15 cellular contexts compared by ENCODE assay signal in genomic region chr7:82726038-82726800, GRCh38.
A peak's percentile ranks its signal among the peaks of the same experiment; 100 is the strongest.
DNase-seq lines count a peak whose midpoint lies in the region; ATAC-seq lines count a peak whose summit lies in the region.
"Had no signal": no experiment of that assay in that cellular context is flagged by ENCODE, and none has a peak within 500 bp of the region (broad histone marks: within the 10 kb centered on the region; RNA-seq: fewer than 3 reads in every experiment).

No MANE protein-coding gene starts in this region.

- ATAC-seq in Right ventricle myocardium superior (ENCODE audit: poor library complexity): no peak
- ATAC-seq: activated naive CD8-positive, alpha-beta T cell treated with anti-CD3 and anti-CD28 coated beads, Interleukin-2, amount 50 U/mL, for 24 hours; foreskin keratinocyte had no signal

- H3K18ac ChIP-seq in trophoblast cell (ENCODE audit: low read length): no peak overlapping the region

- H2BK12ac ChIP-seq in trophoblast cell (ENCODE audit: low read length): no peak overlapping the region

- no peaks in the 10 kb centered on the region for H3K4me1 ChIP-seq in trophoblast cell (ENCODE audit: control insufficient read depth in 1 of 2, insufficient read depth in 2 of 2, low read length in 2 of 2)
- H3K4me1 ChIP-seq: foreskin keratinocyte, spleen had no signal

- H4K91ac ChIP-seq in trophoblast cell (ENCODE audit: low read depth, low read length): peak overlapping the region; percentile 5

- H3K9me3 ChIP-seq in trophoblast cell (ENCODE audit: insufficient read depth, low read depth, low read length): no peaks in the 10 kb centered on the region
- H3K9me3 ChIP-seq: BE2C, spleen had no signal

- DNase-seq in NCI-H1105 treated with DMSO at 0.1 percent for 48 hours (lab: John Stamatoyannopoulos, UW) (peak; percentile 19), NCI-H1105 (lab: John Stamatoyannopoulos, UW) (no peak), NCI-H2171 (lab: John Stamatoyannopoulos, UW) (peak; percentile 2), astrocyte of the hippocampus (ENCODE audit: low read depth, low spot score) (peak; percentile 84), trophoblast cell (no peak), Right ventricle myocardium superior (no peak), mesenteric fat pad (ENCODE audit: low spot score) (no peak)
- DNase-seq in stimulated activated CD4-positive, alpha-beta T cell treated with anti-CD3 and anti-CD28 coated beads, Interleukin-15, amount 100 ng/mL, for 24 hours: no peak
- DNase-seq: 8988T; activated effector memory CD4-positive, alpha-beta T cell treated with anti-CD3 and anti-CD28 coated beads, Interleukin-2, amount 50 U/mL, for 16 hours; activated naive CD8-positive, alpha-beta T cell treated with anti-CD3 and anti-CD28 coated beads, Interleukin-2, amount 50 U/mL, for 24 hours; retina; spleen had no signal

- no peak overlapping the region for H3K23ac ChIP-seq in trophoblast cell (ENCODE audit: low read length)

- no peak overlapping the region for H2AFZ ChIP-seq in trophoblast cell (ENCODE audit: insufficient read depth, low read length, poor library complexity)

- H3K4ac ChIP-seq in trophoblast cell (ENCODE audit: low read depth, low read length): no peak overlapping the region

- H3K4me3 ChIP-seq in trophoblast cell (ENCODE audit: low read depth, low read length): no peak overlapping the region
- H3K4me3 ChIP-seq: spleen had no signal

- no peak overlapping the region for H3K27ac ChIP-seq in trophoblast cell (ENCODE audit: low read depth, low read length)
- H3K27ac ChIP-seq: foreskin keratinocyte, spleen had no signal

- H3K14ac ChIP-seq in trophoblast cell (ENCODE audit: low read length): no peak overlapping the region

- H3K9ac ChIP-seq in trophoblast cell (ENCODE audit: low read length): no peak overlapping the region

- H4K8ac ChIP-seq in trophoblast cell (ENCODE audit: low read depth, low read length): no peak overlapping the region

- no peak overlapping the region for H4K12ac ChIP-seq in trophoblast cell (ENCODE audit: low read depth, low read length)

- intact Hi-C loops in Right ventricle myocardium superior (cut with DNase I): loop anchor here (5.0 kb wide), 1 partner anchor 1229 kb away; no protein-coding TSS in a partner anchor

- no peaks in the 10 kb centered on the region for H3K79me1 ChIP-seq in trophoblast cell (ENCODE audit: low read length)

- H2BK120ac ChIP-seq in trophoblast cell (ENCODE audit: insufficient read depth, low read length, poor library complexity): no peak overlapping the region

- no peak overlapping the region for H2BK5ac ChIP-seq in trophoblast cell (ENCODE audit: low read depth, low read length, poor library complexity)

- H3K4me2 ChIP-seq in trophoblast cell (ENCODE audit: low read length): no peak overlapping the region

- no CpG with 5 or more reads among the region's 7 CpGs for WGBS in trophoblast cell (ENCODE audit: extremely low coverage, insufficient coverage, insufficient read length)

- no peaks in the 10 kb centered on the region for H3K36me3 ChIP-seq in trophoblast cell (ENCODE audit: control insufficient read depth in 1 of 2, insufficient read depth in 2 of 2, low read length in 2 of 2)
- H3K36me3 ChIP-seq: BE2C, spleen had no signal

- H3K27me3 ChIP-seq in trophoblast cell (ENCODE audit: insufficient read depth, low read length): no peaks in the 10 kb centered on the region
- H3K27me3 ChIP-seq: BE2C, foreskin keratinocyte, spleen had no signal

- no peak overlapping the region for H2AK5ac ChIP-seq in trophoblast cell (ENCODE audit: low read length)

- H3K79me2 ChIP-seq in trophoblast cell (ENCODE audit: control insufficient read depth, insufficient read depth, low read length, poor library complexity): no peaks in the 10 kb centered on the region

Comparison
In these comparisons a context has a peak if more than half of its experiments do, and no peak if none do; other contexts are left out.
1. DNase-seq: peak in NCI-H1105 treated with DMSO at 0.1 percent for 48 hours (single experiment), NCI-H2171 (single experiment) and astrocyte of the hippocampus (single experiment); none in NCI-H1105 (single experiment), trophoblast cell (0 of 2), Right ventricle myocardium superior (single experiment), stimulated activated CD4-positive, alpha-beta T cell treated with anti-CD3 and anti-CD28 coated beads, Interleukin-15, amount 100 ng/mL, for 24 hours (single experiment) and mesenteric fat pad (single experiment).